8 cellular contexts compared by ENCODE assay signal in genomic region chr5:138033916-138034315, GRCh38. TPM values are rescaled to one million over a fixed set of nuclear protein-coding genes. Genes with fewer than 3 reads are reported as not detected.
DNase-seq lines count a peak whose midpoint lies in the region; ATAC-seq and TF ChIP-seq lines count a peak whose summit lies in the region.

No MANE protein-coding gene starts in this region.

- H3K4me3 ChIP-seq in epithelial cell of proximal tubule (ENCODE audit: low read depth, low read length) = peak overlapping the region; percentile 84

- no peak for ATAC-seq in GM21423 (IDR thresholded peaks at IDR 0.05; ENCODE audit: unreplicated experiment)

- DNase-seq in EL (peak; percentile 81), OCI-M1 (lab: John Stamatoyannopoulos, UW) (peak; percentile 29), epithelial cell of proximal tubule (ENCODE audit: low read depth) (no peak), renal cortical epithelial cell (ENCODE audit: low read depth) (peak; percentile 65), NCI-H226 (no peak), epidermal melanocyte (ENCODE audit: insufficient read length, low spot score) (no peak), cerebellar cortex (ENCODE audit: low spot score) (no peak)

- TF ChIP-seq CTCF in epithelial cell of proximal tubule (conservative IDR thresholded peaks at IDR 0.05; ENCODE audit: low read depth, low read length) = no peak

RNA-seq across cellular contexts. Expression of gene FAM13B, which starts 1.0 kb away (rescaled TPM):
- total RNA-seq in epithelial cell of proximal tubule (4.0 and 6.6 TPM in 2 replicates), renal cortical epithelial cell (10.1 and 43.0 TPM in 2 replicates)

RNA-seq across cellular contexts. Expression of gene WNT8A, which starts 49.9 kb away (rescaled TPM):
- total RNA-seq in epithelial cell of proximal tubule (not detected in 2 replicates), renal cortical epithelial cell (not detected in 2 replicates)

Comparison
In these comparisons a context has a peak if more than half of its experiments do, and no peak if none do; other contexts are left out.
1. DNase-seq: peak in EL (single experiment), OCI-M1 (single experiment) and renal cortical epithelial cell (single experiment); none in epithelial cell of proximal tubule (single experiment), NCI-H226 (single experiment), epidermal melanocyte (single experiment) and cerebellar cortex (single experiment).